In the genomic region with DNA sequence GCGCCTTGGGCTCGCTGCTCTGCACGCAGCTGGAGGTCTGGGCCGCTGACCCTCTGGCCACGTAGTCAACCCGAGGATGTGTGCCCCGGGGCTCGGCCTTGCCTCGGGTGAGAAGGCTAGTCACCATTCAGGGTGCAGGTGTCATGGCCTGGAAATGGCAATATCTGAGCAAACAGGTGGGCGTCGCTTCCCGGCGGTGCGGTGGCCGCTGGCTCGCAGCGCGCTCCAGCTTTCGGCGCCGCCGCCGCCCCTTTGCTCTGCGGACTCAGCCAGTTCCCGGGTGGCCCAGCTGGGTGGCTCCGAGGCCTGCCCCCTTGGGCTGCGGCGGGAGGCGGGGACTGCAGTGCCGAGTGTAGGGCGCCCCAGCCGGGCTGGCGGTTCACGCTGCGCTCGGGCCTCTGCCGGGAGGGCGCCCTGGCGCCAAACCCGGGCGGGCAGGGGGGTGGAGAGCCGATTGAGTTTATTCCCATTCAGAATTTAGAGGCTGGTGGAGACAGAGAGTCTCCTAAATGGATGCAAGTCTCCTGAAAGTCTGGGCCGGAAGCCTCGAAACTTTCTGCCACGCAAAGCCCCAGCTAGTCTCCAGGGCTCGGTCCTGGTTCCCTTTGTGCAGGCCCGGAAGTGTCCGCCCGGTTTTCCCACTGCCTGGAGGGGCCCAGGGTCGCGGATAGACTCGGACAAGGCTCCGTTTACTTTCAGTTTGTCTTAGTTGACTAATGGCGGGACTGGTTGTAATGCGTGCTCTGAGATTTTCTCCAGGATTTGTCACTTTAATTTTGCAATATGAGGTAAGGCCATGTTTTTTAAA, we compare ENCODE assay signal across 8 cellular contexts. TPM values are rescaled to one million over a fixed set of nuclear protein-coding genes. Genes with fewer than 3 reads are reported as not detected.
DNase-seq lines count a peak whose midpoint lies in the region; ATAC-seq, FAIRE-seq and TF ChIP-seq lines count a peak whose summit lies in the region.

No MANE protein-coding gene starts in this region.

- H3K9me3 Mint-ChIP-seq in CD8-positive, alpha-beta T cell: no peaks in the 10 kb centered on the region
- peaks cover 5% of the 10 kb centered on the region for H3K9me3 Mint-ChIP-seq in astrocyte (ENCODE audit: unreplicated experiment)

- H3K4me3 Mint-ChIP-seq in CD8-positive, alpha-beta T cell: peak overlapping the region; percentile 52
- H3K4me3 Mint-ChIP-seq in astrocyte (ENCODE audit: unreplicated experiment): peak overlapping the region; percentile 84

- peaks cover 13% of the 10 kb centered on the region for H3K4me1 ChIP-seq in CD8-positive, alpha-beta T cell (ENCODE audit: insufficient read depth, low read length)
- H3K4me1 ChIP-seq in astrocyte (ENCODE audit: insufficient read depth, low read length) (peaks cover 7% of the 10 kb centered on the region), stomach (peaks cover 11 to 31% (median 24%) of the 10 kb centered on the region in 4 donors)

- POLR2A ChIA-PET in CD8-positive, alpha-beta T cell (lab: Charles Lee): no interaction called here

- no peak for TF ChIP-seq CTCF in CD8-positive, alpha-beta T cell (IDR thresholded peaks at IDR 0.05)
- TF ChIP-seq CTCF in astrocyte (IDR thresholded peaks at IDR 0.05; ENCODE audit: insufficient read depth, low read depth, low read length) (no peak), stomach (IDR thresholded peaks at IDR 0.05) (no peak)

- H3K27me3 ChIP-seq in CD8-positive, alpha-beta T cell (ENCODE audit: insufficient read depth, low read length): peaks cover 57% of the 10 kb centered on the region
- H3K27me3 ChIP-seq in astrocyte (ENCODE audit: insufficient read depth, low read length) (peaks cover 66% of the 10 kb centered on the region), stomach (peaks cover 20 to 88% (median 58%) of the 10 kb centered on the region in 3 donors)

- no peak overlapping the region for H3K27ac Mint-ChIP-seq in CD8-positive, alpha-beta T cell
- peak overlapping the region; percentile 78 for H3K27ac Mint-ChIP-seq in astrocyte (ENCODE audit: unreplicated experiment)

- WGBS in stomach, 5 donors: 2 to 7% (median 2%) methylated on average over 18 to 55 of the region's 55 CpGs

- FAIRE-seq in astrocyte (lab: Jason Lieb, UNC): no peak

- no peak overlapping the region for H3K27ac ChIP-seq in CD8-positive, alpha-beta T cell (ENCODE audit: low read depth, low read length)
- H3K27ac ChIP-seq in astrocyte (ENCODE audit: low read depth, low read length) (no peak overlapping the region), stomach (peak overlapping the region in 4 of 5 donors; percentile 20 to 36 (median 23))

- H3K9me3 ChIP-seq in CD8-positive, alpha-beta T cell (ENCODE audit: low read length): no peaks in the 10 kb centered on the region
- peaks cover 4% of the 10 kb centered on the region for H3K9me3 ChIP-seq in astrocyte (ENCODE audit: insufficient read depth, low read depth, low read length)
- H3K9me3 ChIP-seq in stomach: no peaks in the 10 kb centered on the region

- H3K4me2 ChIP-seq in astrocyte (ENCODE audit: low read length): peak overlapping the region; percentile 92

- no peaks in the 10 kb centered on the region for H3K79me2 ChIP-seq in astrocyte (ENCODE audit: insufficient read depth, low read length)

- H2AFZ ChIP-seq in astrocyte (ENCODE audit: low read depth, low read length): peak overlapping the region; percentile 77

- no peak for TF ChIP-seq POLR2A in stomach (IDR thresholded peaks at IDR 0.05)

- H3K4me1 Mint-ChIP-seq in CD8-positive, alpha-beta T cell (ENCODE audit: low read depth): peaks cover 12% of the 10 kb centered on the region
- H3K4me1 Mint-ChIP-seq in astrocyte (ENCODE audit: low read depth, unreplicated experiment): peaks cover 6% of the 10 kb centered on the region

- DNase-seq in CD8-positive, alpha-beta T cell: no peak
- DNase-seq in astrocyte (ENCODE audit: low read depth) (peak; percentile 18), iris pigment epithelial cell (ENCODE audit: low read depth) (peak; percentile 47), stomach (peak; percentile 55), occipital lobe (lab: John Stamatoyannopoulos, UW) (no peak)
- DNase-seq in stimulated activated CD4-positive, alpha-beta T cell treated with anti-CD3 and anti-CD28 coated beads, Interleukin-4, amount 100 ng/mL, for 1 hour: no peak

- no peaks in the 10 kb centered on the region for H3K36me3 Mint-ChIP-seq in CD8-positive, alpha-beta T cell
- H3K36me3 Mint-ChIP-seq in astrocyte (ENCODE audit: low read depth, unreplicated experiment): no peaks in the 10 kb centered on the region

- peak overlapping the region; percentile 16 for H3K4me3 ChIP-seq in CD8-positive, alpha-beta T cell (ENCODE audit: low read depth, low read length)
- H3K4me3 ChIP-seq in astrocyte (ENCODE audit: insufficient read depth, low read depth, low read length) (peak overlapping the region; percentile 67), stomach (peak overlapping the region; percentile 46 to 58 (median 48))

- CTCF ChIA-PET in CD8-positive, alpha-beta T cell (lab: Charles Lee): no interaction called here

- peaks cover 5% of the 10 kb centered on the region for H4K20me1 ChIP-seq in astrocyte (ENCODE audit: insufficient read depth, low read length)

- intact Hi-C loops in CD8-positive, alpha-beta T cell (cut with DNase I, micrococcal nuclease): no loop called here
- intact Hi-C loops in stomach (cut with DNase I; ENCODE audit: low total_unique reads): loop anchor here (10.0 kb wide), 1 partner anchor 391 kb away; no protein-coding TSS in a partner anchor

- no peaks in the 10 kb centered on the region for H3K36me3 ChIP-seq in CD8-positive, alpha-beta T cell (ENCODE audit: insufficient read depth, low read length)
- H3K36me3 ChIP-seq in astrocyte (ENCODE audit: insufficient read depth, low read length) (no peaks in the 10 kb centered on the region), stomach (no peaks in the 10 kb centered on the region)

- peak overlapping the region; percentile 48 for H3K9ac ChIP-seq in astrocyte (ENCODE audit: low read length)

- no peak for TF ChIP-seq EP300 in stomach (IDR thresholded peaks at IDR 0.05)

- H3K27me3 Mint-ChIP-seq in CD8-positive, alpha-beta T cell (ENCODE audit: low read depth): peaks cover 79% of the 10 kb centered on the region
- H3K27me3 Mint-ChIP-seq in astrocyte (ENCODE audit: low read depth, unreplicated experiment): peaks cover 68% of the 10 kb centered on the region

- no peak for ATAC-seq in CD8-positive, alpha-beta T cell
- ATAC-seq in GM19372 (IDR thresholded peaks at IDR 0.05; ENCODE audit: low read depth, unreplicated experiment): peak; percentile 70
- ATAC-seq in HG03520 (IDR thresholded peaks at IDR 0.05; ENCODE audit: unreplicated experiment): peak; percentile 61

RNA-seq across cellular contexts. Expression of gene TFAP2A, which starts 11.3 kb away (rescaled TPM):
- total RNA-seq in CD8-positive, alpha-beta T cell: under 1 TPM in 1 of 2 experiments, not detected in 1; 0.24 TPM
- total RNA-seq in astrocyte: 2.1 and 6.6 TPM in 2 replicates
- total RNA-seq in stomach: under 1 TPM in 1 of 5 donors, not detected in 4; 0.18 TPM
- polyA plus RNA-seq in stomach: 10 to 100 TPM in 1 of 3 donors, under 1 TPM in 1, not detected in 1; 0.50 to 10.1 TPM
- total RNA-seq in occipital lobe: not detected

Comparison
In these comparisons a context has a peak if more than half of its experiments do, and no peak if none do; other contexts are left out.
1. DNase-seq: peak in astrocyte (single experiment), iris pigment epithelial cell (single experiment) and stomach (single experiment); none in CD8-positive, alpha-beta T cell (0 of 7), occipital lobe (single experiment) and stimulated activated CD4-positive, alpha-beta T cell treated with anti-CD3 and anti-CD28 coated beads, Interleukin-4, amount 100 ng/mL, for 1 hour (single experiment).
2. H3K27ac ChIP-seq: peak in stomach (4 of 5); none in CD8-positive, alpha-beta T cell (single experiment) and astrocyte (single experiment).
3. H3K4me3 ChIP-seq: peak in every context shown above with its lines; median percentile 67 in astrocyte; 48 in stomach; 16 in CD8-positive, alpha-beta T cell.